ENCODE assay signal across 8 cellular contexts in the genomic region with DNA sequence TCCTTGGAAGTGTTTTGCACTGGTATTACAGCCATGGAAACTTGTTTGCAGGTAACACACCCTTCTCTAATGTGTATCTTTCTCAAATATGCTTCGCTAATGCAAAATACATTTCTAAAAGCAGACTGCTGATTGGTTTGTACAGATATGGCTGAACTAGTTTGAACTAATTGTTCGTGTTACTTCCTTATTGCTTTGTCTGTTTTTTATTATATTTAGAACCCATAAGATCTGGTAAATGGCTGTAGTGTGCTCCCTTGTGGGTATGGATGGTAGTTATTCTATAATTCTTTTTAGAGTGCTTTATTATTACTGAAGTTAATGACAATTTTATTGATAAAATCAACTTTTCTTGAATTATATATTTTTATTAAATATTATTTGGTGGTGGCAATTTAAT. TPM values are rescaled to one million over a fixed set of nuclear protein-coding genes. Genes with fewer than 3 reads are reported as not detected.
DNase-seq lines count a peak whose midpoint lies in the region; ATAC-seq, FAIRE-seq and TF ChIP-seq lines count a peak whose summit lies in the region.

No MANE protein-coding gene starts in this region.

- H3K9me3 ChIP-seq in left ventricle myocardium inferior (replicated peaks) (peaks cover 17% of the 10 kb centered on the region), small intestine (ENCODE audit: control insufficient read depth, low read depth) (no peaks in the 10 kb centered on the region)

- H3K27me3 ChIP-seq in left ventricle myocardium inferior (ENCODE audit: low read depth) (no peaks in the 10 kb centered on the region), small intestine (ENCODE audit: control insufficient read depth in 2 of 2, insufficient read depth in 2 of 2, low read length in 2 of 2) (no peaks in the 10 kb centered on the region)

- H3K27me3 Mint-ChIP-seq in T-helper 1 cell treated with Interleukin-12 subunit alpha and Interleukin-12 subunit beta and Interleukin-4 antibody, amounts not matched to agents 30 μg/mL and 1 μg/mL, for 36 hours (ENCODE audit: low read depth), result no peaks in the 10 kb centered on the region
- no peaks in the 10 kb centered on the region for H3K27me3 Mint-ChIP-seq in activated CD8-positive, alpha-beta T cell treated with anti-CD3 and anti-CD28 coated beads for 36 hours

- peak; percentile 60 for TF ChIP-seq CTCF in activated CD8-positive, alpha-beta T cell treated with anti-CD3 and anti-CD28 coated beads for 36 hours (IDR thresholded peaks at IDR 0.05)
- peak; percentile 51 for TF ChIP-seq CTCF in left ventricle myocardium inferior (IDR thresholded peaks at IDR 0.05; ENCODE audit: borderline replicate concordance)

- H3K4me3 ChIP-seq in left ventricle myocardium inferior (peak overlapping the region; percentile 38), small intestine (ENCODE audit: low read depth in 1 of 2, low read length in 2 of 2) (no peak overlapping the region)

- H3K4me3 Mint-ChIP-seq in T-helper 1 cell treated with Interleukin-12 subunit alpha and Interleukin-12 subunit beta and Interleukin-4 antibody, amounts not matched to agents 30 μg/mL and 1 μg/mL, for 36 hours, result peak overlapping the region; percentile 18
- H3K4me3 Mint-ChIP-seq in activated CD8-positive, alpha-beta T cell treated with anti-CD3 and anti-CD28 coated beads for 36 hours, result peak overlapping the region; percentile 47

- peaks cover 12% of the 10 kb centered on the region for H3K36me3 ChIP-seq in left ventricle myocardium inferior
- H3K36me3 ChIP-seq in small intestine (ENCODE audit: control insufficient read depth in 2 of 2, insufficient read depth in 2 of 2, low read length in 2 of 2), result peaks cover 0 to 3% of the 10 kb centered on the region in 2 donors

- peaks cover 38% of the 10 kb centered on the region for H3K4me1 Mint-ChIP-seq in T-helper 1 cell treated with Interleukin-12 subunit alpha and Interleukin-12 subunit beta and Interleukin-4 antibody, amounts not matched to agents 30 μg/mL and 1 μg/mL, for 36 hours (ENCODE audit: low read depth)
- H3K4me1 Mint-ChIP-seq in activated CD8-positive, alpha-beta T cell treated with anti-CD3 and anti-CD28 coated beads for 36 hours (ENCODE audit: low read depth), result peaks cover 59% of the 10 kb centered on the region

- FAIRE-seq in small intestine (lab: Jason Lieb, UNC), result peak; percentile 84

- H3K4me1 ChIP-seq in left ventricle myocardium inferior (peaks cover 92% of the 10 kb centered on the region), small intestine (ENCODE audit: control insufficient read depth in 2 of 2, insufficient read depth in 1 of 2, low read depth in 1 of 2, low read length in 1 of 2) (peaks cover 0 to 7% of the 10 kb centered on the region in 2 donors)

- CTCF ChIA-PET in activated CD8-positive, alpha-beta T cell treated with anti-CD3 and anti-CD28 coated beads for 36 hours (lab: Charles Lee), result interaction anchor here (0.8 to 3.0 kb wide), 10 partner anchors 9 to 180 kb away, joined by 3 to 22 read pairs (median 6); partner anchors contain the start of gene ATF7IP

- no peak overlapping the region for H3K27ac Mint-ChIP-seq in T-helper 1 cell treated with Interleukin-12 subunit alpha and Interleukin-12 subunit beta and Interleukin-4 antibody, amounts not matched to agents 30 μg/mL and 1 μg/mL, for 36 hours
- peak overlapping the region; percentile 75 for H3K27ac Mint-ChIP-seq in activated CD8-positive, alpha-beta T cell treated with anti-CD3 and anti-CD28 coated beads for 36 hours

- peak; percentile 52 for ATAC-seq in activated CD8-positive, alpha-beta T cell treated with anti-CD3 and anti-CD28 coated beads for 36 hours

- H3K27ac ChIP-seq in left ventricle myocardium inferior (replicated peaks) (peak overlapping the region; percentile 49), small intestine (ENCODE audit: low read depth in 1 of 2, low read length in 1 of 2) (no peak overlapping the region), substantia nigra (ENCODE audit: low read depth, low read length, poor library complexity, severe bottlenecking) (no peak overlapping the region)

- H3K36me3 Mint-ChIP-seq in T-helper 1 cell treated with Interleukin-12 subunit alpha and Interleukin-12 subunit beta and Interleukin-4 antibody, amounts not matched to agents 30 μg/mL and 1 μg/mL, for 36 hours (ENCODE audit: low read depth), result peaks cover 37% of the 10 kb centered on the region
- peaks cover 50% of the 10 kb centered on the region for H3K36me3 Mint-ChIP-seq in activated CD8-positive, alpha-beta T cell treated with anti-CD3 and anti-CD28 coated beads for 36 hours (ENCODE audit: low read depth)

- DNase-seq in T-helper 1 cell, result no peak
- no peak for DNase-seq in activated CD8-positive, alpha-beta T cell treated with anti-CD3 and anti-CD28 coated beads for 36 hours
- DNase-seq in left ventricle myocardium inferior, result no peak
- DNase-seq in small intestine, result peak; percentile 62
- no peak for DNase-seq in stimulated activated CD4-positive, alpha-beta T cell treated with anti-CD3 and anti-CD28 coated beads, Interleukin-15, amount 100 ng/mL, for 24 hours
- DNase-seq in NCI-H69 (lab: John Stamatoyannopoulos, UW), result no peak
- DNase-seq in substantia nigra (lab: John Stamatoyannopoulos, UW), result no peak

- POLR2A ChIA-PET in activated CD8-positive, alpha-beta T cell treated with anti-CD3 and anti-CD28 coated beads for 36 hours (lab: Charles Lee), result interaction anchor here (1.1 to 1.6 kb wide), 3 partner anchors 25 to 353 kb away, joined by 3 to 4 read pairs (median 4); a partner anchor contains a TSS

- H3K9me3 Mint-ChIP-seq in T-helper 1 cell treated with Interleukin-12 subunit alpha and Interleukin-12 subunit beta and Interleukin-4 antibody, amounts not matched to agents 30 μg/mL and 1 μg/mL, for 36 hours, result peaks cover 32% of the 10 kb centered on the region
- H3K9me3 Mint-ChIP-seq in activated CD8-positive, alpha-beta T cell treated with anti-CD3 and anti-CD28 coated beads for 36 hours, result peaks cover 25% of the 10 kb centered on the region

- intact Hi-C loops in activated CD8-positive, alpha-beta T cell treated with anti-CD3 and anti-CD28 coated beads for 36 hours (cut with micrococcal nuclease), result loop anchor here (5.0 kb wide), 1 partner anchor 181 kb away; no protein-coding TSS in a partner anchor
- intact Hi-C loops in left ventricle myocardium inferior (cut with micrococcal nuclease), result no loop called here

- WGBS in small intestine, 3 donors, result 41 to 50% (median 42%) methylated on average over 2 of the region's 2 CpGs

RNA-seq across cellular contexts. Expression of gene ATF7IP, which starts 53.0 kb away (rescaled TPM):
- total RNA-seq in activated CD8-positive, alpha-beta T cell treated with anti-CD3 and anti-CD28 coated beads for 36 hours, result 100 to 1,000 TPM; 101 to 107 TPM
- total RNA-seq in left ventricle myocardium inferior, result 64.3 TPM
- polyA plus RNA-seq in small intestine, result 1 to 10 TPM; 3.5 to 7.8 (median 3.6) TPM
